2 cellular contexts compared by ENCODE assay signal in the genomic region with DNA sequence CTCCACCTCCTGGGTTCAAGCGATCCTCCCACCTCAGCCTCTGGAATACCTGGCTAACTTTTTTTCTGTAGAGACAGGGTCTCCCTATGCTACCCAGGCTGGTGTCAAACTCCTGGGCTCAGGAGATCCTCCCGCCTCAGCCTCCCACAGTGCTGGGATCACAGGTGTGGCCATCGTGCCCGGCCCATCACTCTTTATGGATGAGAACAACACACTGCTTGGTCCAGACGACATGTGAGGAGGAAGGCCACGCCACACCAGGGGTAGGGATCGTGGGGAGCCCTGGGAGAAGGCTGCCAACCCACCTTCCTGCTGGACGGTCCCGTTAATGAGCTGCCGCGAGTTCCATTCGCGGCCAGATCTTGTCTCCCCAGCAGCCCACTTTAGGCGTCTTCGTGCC.
TF ChIP-seq lines count a peak whose summit lies in the region.

No MANE protein-coding gene starts in this region.

TF ChIP-seq in HCT116, 20 proteins besides CTCF, POLR2A, EP300 and RAD21:
- no peak for TF ChIP-seq FOSL1 (IDR thresholded peaks at IDR 0.05; ENCODE audit: low read depth)
- no peak for TF ChIP-seq EZH2phosphoT487 (IDR thresholded peaks at IDR 0.05; ENCODE audit: borderline replicate concordance)
- TF ChIP-seq TCF7L2 (IDR thresholded peaks at IDR 0.05; ENCODE audit: borderline replicate concordance, extremely low read depth, insufficient read depth, insufficient read length) = no peak
- TF ChIP-seq SRF (IDR thresholded peaks at IDR 0.05; ENCODE audit: low read depth) = no peak
- TF ChIP-seq, protein P1, sequence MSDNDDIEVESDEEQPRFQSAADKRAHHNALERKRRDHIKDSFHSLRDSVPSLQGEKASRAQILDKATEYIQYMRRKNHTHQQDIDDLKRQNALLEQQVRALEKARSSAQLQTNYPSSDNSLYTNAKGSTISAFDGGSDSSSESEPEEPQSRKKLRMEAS (IDR thresholded peaks at IDR 0.05) = no peak
- no peak for TF ChIP-seq SP1 (IDR thresholded peaks at IDR 0.05; ENCODE audit: low read depth)
- TF ChIP-seq, protein P2, sequence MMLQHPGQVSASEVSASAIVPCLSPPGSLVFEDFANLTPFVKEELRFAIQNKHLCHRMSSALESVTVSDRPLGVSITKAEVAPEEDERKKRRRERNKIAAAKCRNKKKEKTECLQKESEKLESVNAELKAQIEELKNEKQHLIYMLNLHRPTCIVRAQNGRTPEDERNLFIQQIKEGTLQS (IDR thresholded peaks at IDR 0.05) = no peak
- TF ChIP-seq ZFX (IDR thresholded peaks at IDR 0.05) = no peak
- no peak for TF ChIP-seq CEBPB (IDR thresholded peaks at IDR 0.05; ENCODE audit: low read depth)

TF ChIP-seq in H1, 55 proteins besides CTCF, POLR2A, EP300 and RAD21:
- TF ChIP-seq USF2 (IDR thresholded peaks at IDR 0.05; ENCODE audit: low read length) = no peak
- TF ChIP-seq FOSL1 (IDR thresholded peaks at IDR 0.05; ENCODE audit: insufficient read depth, low read depth, low read length) = no peak
- no peak for TF ChIP-seq EZH2 (IDR thresholded peaks at IDR 0.05; ENCODE audit: low read depth, low read length, severe bottlenecking)
- TF ChIP-seq RBBP5 (IDR thresholded peaks at IDR 0.05; ENCODE audit: borderline replicate concordance, low read depth, low read length) = no peak
- TF ChIP-seq YY1 (IDR thresholded peaks at IDR 0.05; ENCODE audit: low read depth, low read length) = no peak
- TF ChIP-seq SIN3A (conservative IDR thresholded peaks at IDR 0.05 in 1 of 2, IDR thresholded peaks at IDR 0.05 in 1 of 2; ENCODE audit: low read depth in 1 of 2, low read length in 2 of 2) = no peak
- TF ChIP-seq SP4 (IDR thresholded peaks at IDR 0.05; ENCODE audit: low read length) = no peak
- no peak for TF ChIP-seq BRCA1 (IDR thresholded peaks at IDR 0.05; ENCODE audit: low read depth, low read length)
- no peak for TF ChIP-seq ATF2 (IDR thresholded peaks at IDR 0.05; ENCODE audit: low read length)
- no peak for TF ChIP-seq TCF12 (IDR thresholded peaks at IDR 0.05; ENCODE audit: low read depth, low read length)
- TF ChIP-seq SUZ12 (IDR thresholded peaks at IDR 0.05; ENCODE audit: low read length) = no peak
- no peak for TF ChIP-seq CHD1 (IDR thresholded peaks at IDR 0.05; ENCODE audit: low read depth, low read length)
